1 cellular context compared by ENCODE assay signal in genomic region chr2:165594935-165595255, GRCh38.
TF ChIP-seq lines count a peak whose summit lies in the region.

No MANE protein-coding gene starts in this region.

TF ChIP-seq in GM12878, 131 proteins besides CTCF, POLR2A, EP300 and RAD21 (continued from another document):
- TF ChIP-seq LARP7 (IDR thresholded peaks at IDR 0.05) (no peak), EZH2 (IDR thresholded peaks at IDR 0.05; ENCODE audit: borderline replicate concordance, control insufficient read depth, low read depth, low read length) (no peak), BHLHE40 (IDR thresholded peaks at IDR 0.05; ENCODE audit: borderline replicate concordance in 1 of 2, low read depth in 2 of 2, low read length in 1 of 2) (peak; percentile 88 to 94), RAD51 (IDR thresholded peaks at IDR 0.05) (peak; percentile 85), NBN (IDR thresholded peaks at IDR 0.05) (peak; percentile 77), PAX8 (IDR thresholded peaks at IDR 0.05) (no peak), WRNIP1 (IDR thresholded peaks at IDR 0.05; ENCODE audit: borderline replicate concordance, low read depth, low read length) (no peak), NFXL1 (IDR thresholded peaks at IDR 0.05; ENCODE audit: borderline replicate concordance) (no peak), ZSCAN29 (IDR thresholded peaks at IDR 0.05) (no peak), BRCA1 (IDR thresholded peaks at IDR 0.05; ENCODE audit: low read depth, low read length) (no peak), HCFC1 (IDR thresholded peaks at IDR 0.05; ENCODE audit: low read length) (no peak), RFX5 (IDR thresholded peaks at IDR 0.05; ENCODE audit: low read depth, low read length) (no peak), KLF5 (IDR thresholded peaks at IDR 0.05; ENCODE audit: partially characterized antibody) (no peak), PAX5 (IDR thresholded peaks at IDR 0.05; ENCODE audit: borderline replicate concordance, low read depth, low read length) (0 out of 2 replicates have a peak, but pooled peaks have one; percentile 30), MEF2A (IDR thresholded peaks at IDR 0.05; ENCODE audit: insufficient read depth, low read depth, low read length) (no peak), PRDM15 (CRISPR knock-in tag; IDR thresholded peaks at IDR 0.05) (no peak), SREBF2 (IDR thresholded peaks at IDR 0.05; ENCODE audit: low read length) (no peak), ATF7 (IDR thresholded peaks at IDR 0.05; ENCODE audit: low read depth) (no peak; the same call in none of the 2 replicates), E2F8 (IDR thresholded peaks at IDR 0.05; ENCODE audit: low read depth, partially characterized antibody) (no peak), MLLT1 (IDR thresholded peaks at IDR 0.05) (no peak), E4F1 (IDR thresholded peaks at IDR 0.05; ENCODE audit: borderline replicate concordance, partially characterized antibody) (no peak), REST (IDR thresholded peaks at IDR 0.05; ENCODE audit: low read depth, low read length) (no peak), NRF1 (conservative IDR thresholded peaks at IDR 0.05; ENCODE audit: low read depth, low read length) (no peak), POU2F2 (IDR thresholded peaks at IDR 0.05; ENCODE audit: borderline replicate concordance, low read depth, low read length) (no peak), SREBF1 (IDR thresholded peaks at IDR 0.05; ENCODE audit: low read length) (no peak), GATAD2B (conservative IDR thresholded peaks at IDR 0.05; ENCODE audit: low read depth) (peak; percentile 54), SMARCA5 (IDR thresholded peaks at IDR 0.05) (peak; percentile 67), SUPT20H (IDR thresholded peaks at IDR 0.05; ENCODE audit: borderline replicate concordance, control insufficient read depth, low read depth, low read length) (no peak), IRF3 (IDR thresholded peaks at IDR 0.05) (no peak), ZNF24 (IDR thresholded peaks at IDR 0.05) (peak; percentile 79), NFIC (IDR thresholded peaks at IDR 0.05; ENCODE audit: low read depth, low read length) (no peak), JUNB (IDR thresholded peaks at IDR 0.05) (no peak), RB1 (IDR thresholded peaks at IDR 0.05; ENCODE audit: borderline replicate concordance) (no peak)
TF ChIP-seq in GM12878: peak in this region for 17.
